ENCODE assay signal across 11 cellular contexts in genomic region chr15:68806220-68807105, GRCh38. TPM values are rescaled to one million over a fixed set of nuclear protein-coding genes. Genes with fewer than 3 reads are reported as not detected.
A peak's percentile ranks its signal among the peaks of the same experiment; 100 is the strongest.
DNase-seq lines count a peak whose midpoint lies in the region; ATAC-seq, FAIRE-seq and TF ChIP-seq lines count a peak whose summit lies in the region.
"Had no signal": no experiment of that assay in that cellular context is flagged by ENCODE, and none has a peak within 500 bp of the region (broad histone marks: within the 10 kb centered on the region; RNA-seq: fewer than 3 reads in every experiment).

No MANE protein-coding gene starts in this region.

- no peaks in the 10 kb centered on the region for H3K27me3 Mint-ChIP-seq in Calu3 (ENCODE audit: unreplicated experiment)
- H3K27me3 Mint-ChIP-seq in GM23338 (ENCODE audit: insufficient read depth, low read depth, poor library complexity), result peaks cover 8% of the 10 kb centered on the region

- intact Hi-C loops in Calu3 (cut with micrococcal nuclease; ENCODE audit: unreplicated experiment), result no loop called here
- intact Hi-C loops in HepG2 (cut with micrococcal nuclease; ENCODE audit: unreplicated experiment), result no loop called here
- intact Hi-C loops in sciatic nerve (cut with DNase I), result no loop called here

- H3K36me3 ChIP-seq in HepG2 (replicated peaks in 1 of 2; ENCODE audit: control insufficient read depth in 1 of 2, insufficient read depth in 2 of 2, low read length in 2 of 2) (peaks cover 18 to 34% of the 10 kb centered on the region in 2 experiments), GM23338 (ENCODE audit: insufficient read depth) (no peaks in the 10 kb centered on the region)

- H3K27ac ChIP-seq in HepG2 (ENCODE audit: extremely low read length, insufficient read depth, low read length), result no peak overlapping the region
- H3K27ac ChIP-seq in GM23338 (ENCODE audit: low read depth), result no peak overlapping the region
- H3K27ac ChIP-seq: foreskin keratinocyte had no signal

- POLR2A ChIA-PET in HepG2 (lab: Yijun Ruan, JAX), result no interaction called here

- H3K4me1 Mint-ChIP-seq in Calu3 (ENCODE audit: low read depth, unreplicated experiment) (peaks cover 65% of the 10 kb centered on the region), GM23338 (peaks cover 54% of the 10 kb centered on the region)

- H3K9me3 ChIP-seq in HepG2 (ENCODE audit: low read length), result no peaks in the 10 kb centered on the region

- CTCF ChIA-PET in Calu3 (lab: Charles Lee), result interaction anchor here (0.8 kb wide), 1 partner anchor 11 kb away, joined by 9 read pairs; no protein-coding TSS in a partner anchor
- CTCF ChIA-PET in HepG2 (lab: Yijun Ruan, JAX; ENCODE audit: low intra/inter-chr PET ratio, low total read pairs), result no interaction called here

- TF ChIP-seq EP300 in HepG2 (IDR thresholded peaks at IDR 0.05; ENCODE audit: low read depth in 2 of 2, low read length in 2 of 2) (no peak), HepG2 (CRISPR knock-in tag; IDR thresholded peaks at IDR 0.05; ENCODE audit: borderline replicate concordance) (no peak)

- peaks cover 28% of the 10 kb centered on the region for H3K4me1 ChIP-seq in HepG2 (ENCODE audit: insufficient read depth, low read length)
- H3K4me1 ChIP-seq in GM23338 (ENCODE audit: insufficient read depth), result peaks cover 33% of the 10 kb centered on the region
- H3K4me1 ChIP-seq: foreskin keratinocyte had no signal

- 96% methylated on average over 9 of the region's 11 CpGs for WGBS in HepG2 (ENCODE audit: low lambda C conversion rate)

- H3K79me2 ChIP-seq in HepG2 (ENCODE audit: insufficient read depth, low read length), result peaks cover 97% of the 10 kb centered on the region
- peaks cover 100% of the 10 kb centered on the region for H3K79me2 ChIP-seq in GM23338 (replicated peaks; ENCODE audit: insufficient read depth)

- TF ChIP-seq POLR2A in HepG2 (IDR thresholded peaks at IDR 0.05; ENCODE audit: insufficient read depth in 1 of 2, low read depth in 2 of 2, low read length in 2 of 2) (no peak), GM18505 (IDR thresholded peaks at IDR 0.05; ENCODE audit: borderline replicate concordance, extremely low read depth, insufficient read depth, insufficient read length) (no peak)

- H3K4me3 ChIP-seq in HepG2 (replicated peaks in 1 of 3; ENCODE audit: insufficient read depth in 1 of 3, low read depth in 2 of 3, low read length in 3 of 3) (no peak overlapping the region), GM23338 (no peak overlapping the region)

- in situ Hi-C loops in HepG2 (cut with HindIII; ENCODE audit: extremely low pct_ligation_motif_present, low pct_unique_long_range_greater_than_20kb), result loop anchor here (25.0 kb wide), 1 partner anchor 656 kb away; the partner anchor contains the start of gene RPLP1

- no peaks in the 10 kb centered on the region for H3F3A ChIP-seq in GM23338 (replicated peaks; ENCODE audit: low read depth)

- no peak overlapping the region for H3K4me3 Mint-ChIP-seq in Calu3 (ENCODE audit: low read depth, unreplicated experiment)
- H3K4me3 Mint-ChIP-seq in GM23338, result no peak overlapping the region; the same call in 2 of the 3 replicates

- BruUV-seq in Calu3 (replicated peaks; lab: Mats Ljungman, UMichigan) (no TSS peak), HepG2 (replicated peaks; lab: Mats Ljungman, UMichigan) (no TSS peak)

- no peaks in the 10 kb centered on the region for H3K9me3 Mint-ChIP-seq in Calu3 (ENCODE audit: low read depth, unreplicated experiment)
- H3K9me3 Mint-ChIP-seq in GM23338, result no peaks in the 10 kb centered on the region

- FAIRE-seq in HepG2 (lab: Jason Lieb, UNC), result no peak

- H3K4me2 ChIP-seq in HepG2 (ENCODE audit: low read depth, low read length) (no peak overlapping the region), GM23338 (no peak overlapping the region)

- ATAC-seq in HepG2 (peak; percentile 33; the same call in 2 of the 3 replicates), sciatic nerve (peak; percentile 30), GM23338 (no peak), HG03354 (IDR thresholded peaks at IDR 0.05; ENCODE audit: poor library complexity, severe bottlenecking, unreplicated experiment) (no peak), GM18505 (IDR thresholded peaks at IDR 0.05; ENCODE audit: unreplicated experiment) (no peak)
- ATAC-seq: foreskin keratinocyte had no signal

- H2AFZ ChIP-seq in HepG2 (ENCODE audit: low read length) (no peak overlapping the region), GM23338 (no peak overlapping the region)

- no peaks in the 10 kb centered on the region for H3K27me3 ChIP-seq in HepG2 (ENCODE audit: control insufficient read depth in 1 of 2, insufficient read depth in 2 of 2, low read length in 2 of 2)
- no peaks in the 10 kb centered on the region for H3K27me3 ChIP-seq in GM23338 (ENCODE audit: insufficient read depth)
- H3K27me3 ChIP-seq: foreskin keratinocyte had no signal

- H3K27ac Mint-ChIP-seq in Calu3 (ENCODE audit: unreplicated experiment) (peak overlapping the region; percentile 19), GM23338 (no peak overlapping the region; the same call in 1 of the 2 replicates)

- DNase-seq in Calu3, result no peak
- peak; percentile 28 for DNase-seq in cerebellar cortex (ENCODE audit: low spot score)
- no peak for DNase-seq in HepG2 (ENCODE audit: low spot score)
- DNase-seq in sciatic nerve (ENCODE audit: low spot score), result no peak
- DNase-seq in GM23338 (ENCODE audit: low spot score), result no peak
- DNase-seq in NCI-H82 (lab: John Stamatoyannopoulos, UW), result no peak
- DNase-seq: foreskin keratinocyte; NCI-H1417 treated with DMSO at 0.1 percent for 48 hours; stimulated activated naive CD4-positive, alpha-beta T cell treated with Interleukin-2 at 50 U/mL for 16 hours had no signal

- H3K36me3 Mint-ChIP-seq in Calu3 (ENCODE audit: insufficient read depth, unreplicated experiment), result peaks cover 17% of the 10 kb centered on the region
- peaks cover 21% of the 10 kb centered on the region for H3K36me3 Mint-ChIP-seq in GM23338 (ENCODE audit: low read depth)

- H4K20me1 ChIP-seq in HepG2 (ENCODE audit: insufficient read depth, low read length), result peaks cover 90% of the 10 kb centered on the region
- peaks cover 88% of the 10 kb centered on the region for H4K20me1 ChIP-seq in GM23338 (replicated peaks; ENCODE audit: insufficient read depth)

- no peak overlapping the region for H3K9ac ChIP-seq in HepG2 (ENCODE audit: insufficient read depth, low read depth, low read length)

- no peak for TF ChIP-seq RAD21 in HepG2 (CRISPR knock-in tag; IDR thresholded peaks at IDR 0.05)

- no peak for TF ChIP-seq CTCF in Calu3 (IDR thresholded peaks at IDR 0.05; ENCODE audit: unreplicated experiment)
- TF ChIP-seq CTCF in HepG2 (CRISPR knock-in tag; IDR thresholded peaks at IDR 0.05), result no peak
- no peak for TF ChIP-seq CTCF in GM23338 (conservative IDR thresholded peaks at IDR 0.05; ENCODE audit: low read depth in 2 of 2)

- H3K9me2 ChIP-seq in GM23338 (ENCODE audit: insufficient read depth), result no peaks in the 10 kb centered on the region

TF ChIP-seq in HepG2, 621 proteins besides CTCF, POLR2A, EP300 and RAD21 (continues in another document):
- TF ChIP-seq TEAD3 (CRISPR knock-in tag; optimal IDR thresholded peaks at IDR 0.05; ENCODE audit: borderline replicate concordance) (no peak), ZSCAN9 (CRISPR knock-in tag; IDR thresholded peaks at IDR 0.05; ENCODE audit: borderline replicate concordance) (no peak), MAF1 (CRISPR knock-in tag; IDR thresholded peaks at IDR 0.05; ENCODE audit: borderline replicate concordance) (no peak), ZNF788 (CRISPR knock-in tag; IDR thresholded peaks at IDR 0.05; ENCODE audit: borderline replicate concordance) (no peak)

TF ChIP-seq in GM23338, 12 proteins besides CTCF, POLR2A, EP300 and RAD21 (continues in another document):
- TF ChIP-seq JUNB (IDR thresholded peaks at IDR 0.05; ENCODE audit: unreplicated experiment) (no peak), ZNF114 (CRISPR knock-in tag; IDR thresholded peaks at IDR 0.05) (no peak), POLR2AphosphoS5 (IDR thresholded peaks at IDR 0.05; ENCODE audit: low read depth) (no peak)

RNA-seq across cellular contexts. Expression of gene ANP32A, which starts 14.2 kb away (rescaled TPM):
- total RNA-seq in Calu3 (2022), result 250 and 267 TPM in 2 replicates
- 206 and 323 TPM in 2 replicates for total RNA-seq in HepG2 (2016; rRNA removed; fragmentation: Illumina TruSeq; extraction: Trizol)
- 20.6 and 23.7 TPM in 2 replicates for total RNA-seq in HepG2 (2016; cell fraction: cytosol; rRNA removed; fragmentation: Illumina TruSeq; extraction: Trizol; ENCODE audit: low read depth)
- total RNA-seq in HepG2 (2016; cell fraction: insoluble cytoplasmic fraction; rRNA removed; fragmentation: Illumina TruSeq; extraction: Trizol), result 211 and 312 TPM in 2 replicates
- 33.5 and 37.5 TPM in 2 replicates for total RNA-seq in HepG2 (2016; cell fraction: membrane; rRNA removed; fragmentation: Illumina TruSeq; extraction: Trizol)
- total RNA-seq in HepG2 (2016; cell fraction: nucleus; rRNA removed; fragmentation: Illumina TruSeq; extraction: Trizol), result 81.8 and 84.7 TPM in 2 replicates
- polyA plus RNA-seq in HepG2 (2011; rRNA removed), result 49.3 and 60.6 TPM in 2 replicates
- polyA plus RNA-seq in HepG2 (2011; cell fraction: cytosol; rRNA removed), result 28.0 and 36.6 TPM in 2 replicates
- 25.1 and 25.6 TPM in 2 replicates for polyA plus RNA-seq in HepG2 (2011; cell fraction: nucleus; rRNA removed)
- 144 and 186 TPM in 2 replicates for polyA plus RNA-seq in HepG2 (2012)
- 21.7 and 22.0 TPM in 2 replicates for polyA plus RNA-seq in HepG2 (2016; cell fraction: cytosol; fragmentation: Illumina TruSeq; extraction: Trizol; ENCODE audit: low read depth)
- polyA plus RNA-seq in HepG2 (2016; cell fraction: insoluble cytoplasmic fraction; fragmentation: Illumina TruSeq; extraction: Trizol; ENCODE audit: low read depth), result 513 and 558 TPM in 2 replicates
- polyA plus RNA-seq in HepG2 (2016; cell fraction: membrane; fragmentation: Illumina TruSeq; extraction: Trizol; ENCODE audit: low read depth), result 26.3 and 31.3 TPM in 2 replicates
- polyA plus RNA-seq in HepG2 (2016; cell fraction: nucleus; fragmentation: Illumina TruSeq; extraction: Trizol; ENCODE audit: insufficient read depth, low read depth), result 158 and 180 TPM in 2 replicates
- polyA minus RNA-seq in HepG2 (2011; rRNA and poly(A)+ RNA removed; ENCODE audit: low replicate concordance), result 22.9 and 64.5 TPM in 2 replicates
- polyA minus RNA-seq in HepG2 (2011; cell fraction: cytosol; rRNA and poly(A)+ RNA removed), result 29.8 and 35.1 TPM in 2 replicates
- 54.8 and 55.4 TPM in 2 replicates for polyA minus RNA-seq in HepG2 (2011; cell fraction: nucleus; rRNA and poly(A)+ RNA removed)
- 90.3 TPM for total RNA-seq in sciatic nerve
- 190 and 204 TPM in 2 replicates for total RNA-seq in GM23338 (2014; rRNA removed; shearing (Covaris generic))
- polyA plus RNA-seq in GM23338 (2016; fragmentation: Nextera tagmentation; extraction: Ambion mirVana), result 291 and 304 TPM in 2 replicates

Comparison
In these comparisons a context has a peak if more than half of its experiments do, and no peak if none do; other contexts are left out.
1. ATAC-seq: peak in HepG2 (single experiment) and sciatic nerve (single experiment); none in GM23338 (single experiment), HG03354 (single experiment) and GM18505 (single experiment).